10 cellular contexts compared by ENCODE assay signal in the genomic region with DNA sequence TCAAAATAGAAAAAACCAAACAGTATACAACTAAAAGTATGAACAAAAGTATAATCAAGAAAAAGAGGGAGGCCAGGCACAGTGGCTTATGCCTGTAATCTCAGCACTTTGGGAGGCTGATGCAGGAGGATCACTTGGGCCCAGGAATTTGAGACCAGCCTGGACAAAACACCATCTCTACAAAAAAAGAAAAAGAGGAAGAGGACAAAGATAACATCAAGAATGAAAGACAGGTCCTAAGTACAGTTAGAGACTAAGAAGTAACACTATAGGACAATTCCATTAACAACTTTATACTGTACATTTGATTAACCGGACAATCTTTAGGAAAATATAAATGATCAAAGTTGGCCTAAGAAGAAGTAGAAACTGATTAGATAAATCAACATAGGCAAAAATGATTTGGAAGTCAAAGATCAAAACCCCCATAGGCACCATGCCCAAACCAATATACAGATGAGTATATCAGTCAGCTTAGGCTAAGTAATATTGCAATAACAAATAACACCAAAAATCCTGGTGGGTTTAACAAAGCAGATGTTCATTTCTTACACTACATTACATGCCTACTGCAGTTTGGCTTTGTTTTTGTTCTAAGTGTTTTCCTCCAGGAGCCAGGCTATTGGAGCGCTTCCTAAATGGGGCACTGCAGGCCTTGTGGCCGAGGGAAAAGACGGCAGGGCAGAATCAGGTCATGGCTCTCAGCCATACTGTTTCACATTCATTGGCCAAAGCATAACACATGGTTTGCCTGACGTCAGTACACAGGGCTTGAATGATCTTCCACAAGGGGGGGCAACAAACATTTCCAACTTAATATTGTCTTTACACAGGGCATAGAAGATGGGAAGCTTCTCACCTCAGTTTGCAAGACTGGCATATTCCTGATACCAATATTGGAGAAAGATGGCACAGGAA. TPM values are rescaled to one million over a fixed set of nuclear protein-coding genes. Genes with fewer than 3 reads are reported as not detected.
DNase-seq lines count a peak whose midpoint lies in the region; ATAC-seq and TF ChIP-seq lines count a peak whose summit lies in the region.
"Had no signal": no experiment of that assay in that cellular context is flagged by ENCODE, and none has a peak within 500 bp of the region (broad histone marks: within the 10 kb centered on the region; RNA-seq: fewer than 3 reads in every experiment).

No MANE protein-coding gene starts in this region.

- TF ChIP-seq CTCF in esophagus squamous epithelium (IDR thresholded peaks at IDR 0.05): no peak

- ATAC-seq in stimulated activated effector memory CD8-positive, alpha-beta T cell treated with anti-CD3 and anti-CD28 coated beads, Interleukin-12 subunit alpha, Interleukin-12 subunit beta, amount 100 ng/mL, for 72 hours: peak; percentile 76

- H4K8ac ChIP-seq in trophoblast cell (ENCODE audit: low read depth, low read length): no peak overlapping the region

- H3K4me2 ChIP-seq in trophoblast cell (ENCODE audit: low read length): no peak overlapping the region

- H3K36me3 Mint-ChIP-seq in stimulated activated effector memory CD8-positive, alpha-beta T cell treated with anti-CD3 and anti-CD28 coated beads, Interleukin-12 subunit alpha, Interleukin-12 subunit beta, amount 100 ng/mL, for 72 hours: no peaks in the 10 kb centered on the region

- H2AFZ ChIP-seq in trophoblast cell (ENCODE audit: insufficient read depth, low read length, poor library complexity): no peak overlapping the region

- H3K4me1 Mint-ChIP-seq in stimulated activated effector memory CD8-positive, alpha-beta T cell treated with anti-CD3 and anti-CD28 coated beads, Interleukin-12 subunit alpha, Interleukin-12 subunit beta, amount 100 ng/mL, for 72 hours: peaks cover 5% of the 10 kb centered on the region

- H3K4ac ChIP-seq in trophoblast cell (ENCODE audit: low read depth, low read length): no peak overlapping the region

- no peak for TF ChIP-seq POLR2A in erythroblast (IDR thresholded peaks at IDR 0.05; ENCODE audit: low read length)
- no peak for TF ChIP-seq POLR2A in esophagus squamous epithelium (IDR thresholded peaks at IDR 0.05)

- peak; percentile 18 for DNase-seq in SKM-1 treated with dmso at 0.1 percent for 144 hours (lab: John Stamatoyannopoulos, UW; ENCODE audit: unreplicated experiment)
- DNase-seq in SKM-1 (lab: John Stamatoyannopoulos, UW; ENCODE audit: unreplicated experiment): no peak
- DNase-seq in RPMI7951 (ENCODE audit: low read depth): peak; percentile 49
- DNase-seq in erythroblast (lab: John Stamatoyannopoulos, UW): peak; percentile 12 to 15
- DNase-seq in stimulated activated effector memory CD8-positive, alpha-beta T cell treated with anti-CD3 and anti-CD28 coated beads, Interleukin-12 subunit alpha, Interleukin-12 subunit beta, amount 100 ng/mL, for 72 hours (ENCODE audit: low spot score in 2 of 2): no peak
- DNase-seq in esophagus squamous epithelium (lab: John Stamatoyannopoulos, UW): no peak
- DNase-seq in trophoblast cell: no peak
- no peak for DNase-seq in iPS-NIHi7 (ENCODE audit: extremely low spot score)

- no peak overlapping the region for H2BK5ac ChIP-seq in trophoblast cell (ENCODE audit: low read depth, low read length, poor library complexity)

- no peak overlapping the region for H3K27ac ChIP-seq in esophagus squamous epithelium
- no peak overlapping the region for H3K27ac ChIP-seq in trophoblast cell (ENCODE audit: low read depth, low read length)
- H3K27ac ChIP-seq: tibial nerve had no signal

- H3K36me3 ChIP-seq in esophagus squamous epithelium (peaks cover 0 to 61% (median 0%) of the 10 kb centered on the region in 3 donors), trophoblast cell (ENCODE audit: control insufficient read depth in 1 of 2, insufficient read depth in 2 of 2, low read length in 2 of 2) (no peaks in the 10 kb centered on the region)
- H3K36me3 ChIP-seq: tibial nerve had no signal

- no peaks in the 10 kb centered on the region for H3K79me2 ChIP-seq in trophoblast cell (ENCODE audit: control insufficient read depth, insufficient read depth, low read length, poor library complexity)

- H2BK120ac ChIP-seq in trophoblast cell (ENCODE audit: insufficient read depth, low read length, poor library complexity): no peak overlapping the region

- no peak overlapping the region for H3K23ac ChIP-seq in trophoblast cell (ENCODE audit: low read length)

- H4K91ac ChIP-seq in trophoblast cell (ENCODE audit: low read depth, low read length): no peak overlapping the region

- H3K9me3 Mint-ChIP-seq in stimulated activated effector memory CD8-positive, alpha-beta T cell treated with anti-CD3 and anti-CD28 coated beads, Interleukin-12 subunit alpha, Interleukin-12 subunit beta, amount 100 ng/mL, for 72 hours: no peaks in the 10 kb centered on the region

- H3K27ac Mint-ChIP-seq in stimulated activated effector memory CD8-positive, alpha-beta T cell treated with anti-CD3 and anti-CD28 coated beads, Interleukin-12 subunit alpha, Interleukin-12 subunit beta, amount 100 ng/mL, for 72 hours: no peak overlapping the region

- H3K4me3 ChIP-seq in esophagus squamous epithelium (no peak overlapping the region), trophoblast cell (ENCODE audit: low read depth, low read length) (no peak overlapping the region)
- H3K4me3 ChIP-seq: tibial nerve had no signal

- no peaks in the 10 kb centered on the region for H3K9me3 ChIP-seq in esophagus squamous epithelium
- H3K9me3 ChIP-seq in trophoblast cell (ENCODE audit: insufficient read depth, low read depth, low read length): peaks cover 6% of the 10 kb centered on the region
- H3K9me3 ChIP-seq: tibial nerve had no signal

- H3K4me1 ChIP-seq in esophagus squamous epithelium (peaks cover 0 to 15% (median 0%) of the 10 kb centered on the region in 3 donors), trophoblast cell (ENCODE audit: control insufficient read depth in 1 of 2, insufficient read depth in 2 of 2, low read length in 2 of 2) (no peaks in the 10 kb centered on the region)

- no peaks in the 10 kb centered on the region for H3K79me1 ChIP-seq in trophoblast cell (ENCODE audit: low read length)

- WGBS in esophagus squamous epithelium, 2 donors: 64 to 95% methylated on average over 1 to 5 of the region's 5 CpGs
- no CpG with 5 or more reads among the region's 5 CpGs for WGBS in trophoblast cell (ENCODE audit: extremely low coverage, insufficient coverage, insufficient read length)

- H3K27me3 ChIP-seq in esophagus squamous epithelium (no peaks in the 10 kb centered on the region), trophoblast cell (ENCODE audit: insufficient read depth, low read length) (no peaks in the 10 kb centered on the region)
- H3K27me3 ChIP-seq: tibial nerve had no signal

- no peak overlapping the region for H4K12ac ChIP-seq in trophoblast cell (ENCODE audit: low read depth, low read length)

- H3K9ac ChIP-seq in trophoblast cell (ENCODE audit: low read length): no peak overlapping the region

- H3K18ac ChIP-seq in trophoblast cell (ENCODE audit: low read length): no peak overlapping the region

- H2AK5ac ChIP-seq in trophoblast cell (ENCODE audit: low read length): no peak overlapping the region

- H3K14ac ChIP-seq in trophoblast cell (ENCODE audit: low read length): no peak overlapping the region

- H2BK12ac ChIP-seq in trophoblast cell (ENCODE audit: low read length): no peak overlapping the region

- intact Hi-C loops in esophagus squamous epithelium (cut with DNase I): no loop called here

- H3K4me3 Mint-ChIP-seq in stimulated activated effector memory CD8-positive, alpha-beta T cell treated with anti-CD3 and anti-CD28 coated beads, Interleukin-12 subunit alpha, Interleukin-12 subunit beta, amount 100 ng/mL, for 72 hours: no peak overlapping the region

RNA-seq across cellular contexts. Expression of a gene that starts 42.2 kb away (rescaled TPM):
- not detected in 2 replicates for total RNA-seq in RPMI7951 (2014; rRNA removed; shearing (Covaris generic))
- under 1 TPM in 1 of 4 donors, not detected in 3; 0.38 TPM for total RNA-seq in esophagus squamous epithelium
- 0.40 and 0.51 TPM in 2 replicates for polyA plus RNA-seq in trophoblast cell (2013)
- total RNA-seq: mononuclear cell, tibial nerve had no signal

Comparison
In these comparisons a context has a peak if more than half of its experiments do, and no peak if none do; other contexts are left out.
1. DNase-seq: peak in SKM-1 treated with dmso at 0.1 percent for 144 hours (single experiment), RPMI7951 (single experiment) and erythroblast (2 of 2); none in SKM-1 (single experiment), stimulated activated effector memory CD8-positive, alpha-beta T cell treated with anti-CD3 and anti-CD28 coated beads, Interleukin-12 subunit alpha, Interleukin-12 subunit beta, amount 100 ng/mL, for 72 hours (0 of 2), esophagus squamous epithelium (single experiment), trophoblast cell (0 of 2) and iPS-NIHi7 (single experiment).